8 cellular contexts compared by ENCODE assay signal in genomic region chr2:42095923-42096408, GRCh38. TPM values are rescaled to one million over a fixed set of nuclear protein-coding genes. Genes with fewer than 3 reads are reported as not detected.
DNase-seq lines count a peak whose midpoint lies in the region; ATAC-seq and TF ChIP-seq lines count a peak whose summit lies in the region.

No MANE protein-coding gene starts in this region.

- peak; percentile 52 to 60 for ATAC-seq in activated T-cell treated with anti-CD3 and anti-CD28 coated beads, Interleukin-2, amount 50 U/mL, for 72 hours (replicated peaks in 1 of 2)
- ATAC-seq in upper lobe of left lung (ENCODE audit: low FRiP score in 2 of 2) (peak; percentile 54 to 63), HG02981 (IDR thresholded peaks at IDR 0.05; ENCODE audit: unreplicated experiment) (no peak)

- H3K36me3 Mint-ChIP-seq in activated T-cell treated with anti-CD3 and anti-CD28 coated beads, Interleukin-2, amount 50 U/mL, for 72 hours (ENCODE audit: insufficient read depth in 2 of 2): peaks cover 6 to 10% of the 10 kb centered on the region in 2 donors

- no peaks in the 10 kb centered on the region for H4K20me1 ChIP-seq in osteoblast (ENCODE audit: insufficient read depth, low read length)

- no peak overlapping the region for H2AFZ ChIP-seq in osteoblast (ENCODE audit: low read length)

- no peak overlapping the region for H3K27ac Mint-ChIP-seq in activated T-cell treated with anti-CD3 and anti-CD28 coated beads, Interleukin-2, amount 50 U/mL, for 72 hours

- no peak overlapping the region for H3K4me2 ChIP-seq in osteoblast (ENCODE audit: insufficient read depth, low read length)

- H3K79me2 ChIP-seq in osteoblast (ENCODE audit: insufficient read depth, low read length): no peaks in the 10 kb centered on the region

- no peak overlapping the region for H3K4me3 Mint-ChIP-seq in activated T-cell treated with anti-CD3 and anti-CD28 coated beads, Interleukin-2, amount 50 U/mL, for 72 hours

- peaks cover 3% of the 10 kb centered on the region for H3K27me3 ChIP-seq in osteoblast (ENCODE audit: insufficient read depth, low read length)
- H3K27me3 ChIP-seq in upper lobe of left lung: no peaks in the 10 kb centered on the region

- WGBS in upper lobe of left lung, 2 donors: 38 to 41% methylated on average over 2 of the region's 2 CpGs

- no peak for TF ChIP-seq POLR2A in upper lobe of left lung (IDR thresholded peaks at IDR 0.05)

- H3K4me3 ChIP-seq in LNCaP clone FGC (ENCODE audit: low read depth, low read length): no peak overlapping the region
- no peak overlapping the region for H3K4me3 ChIP-seq in fibroblast of the aortic adventitia (ENCODE audit: low read depth, low read length)
- no peak overlapping the region for H3K4me3 ChIP-seq in osteoblast (ENCODE audit: insufficient read depth, low read length)
- H3K4me3 ChIP-seq in upper lobe of left lung: no peak overlapping the region

- TF ChIP-seq EP300 in upper lobe of left lung (IDR thresholded peaks at IDR 0.05): no peak

- H3K9me3 Mint-ChIP-seq in activated T-cell treated with anti-CD3 and anti-CD28 coated beads, Interleukin-2, amount 50 U/mL, for 72 hours: peaks cover 5 to 6% of the 10 kb centered on the region in 2 donors

- no peaks in the 10 kb centered on the region for H3K9me3 ChIP-seq in osteoblast (ENCODE audit: low read depth, low read length)
- H3K9me3 ChIP-seq in upper lobe of left lung: peaks cover 0 to 3% (median 0%) of the 10 kb centered on the region in 4 donors

- H3K27ac ChIP-seq in osteoblast (ENCODE audit: low read depth, low read length): no peak overlapping the region
- peak overlapping the region in 1 of 4 donors; percentile 90 for H3K27ac ChIP-seq in upper lobe of left lung

- TF ChIP-seq CTCF in LNCaP clone FGC (IDR thresholded peaks at IDR 0.05; ENCODE audit: control insufficient read depth, extremely low read depth, insufficient read depth): peak; percentile 51
- peak; percentile 72 for TF ChIP-seq CTCF in fibroblast of the aortic adventitia (IDR thresholded peaks at IDR 0.05; ENCODE audit: insufficient read depth, low read length)
- TF ChIP-seq CTCF in osteoblast (IDR thresholded peaks at IDR 0.05; ENCODE audit: extremely low read depth, low read depth, low read length): peak; percentile 73
- peak; percentile 69 to 93 (median 90) for TF ChIP-seq CTCF in upper lobe of left lung (IDR thresholded peaks at IDR 0.05)

- H3K4me1 Mint-ChIP-seq in activated T-cell treated with anti-CD3 and anti-CD28 coated beads, Interleukin-2, amount 50 U/mL, for 72 hours (ENCODE audit: low read depth): peaks cover 35% of the 10 kb centered on the region

- H3K36me3 ChIP-seq in osteoblast (ENCODE audit: insufficient read depth, low read length) (no peaks in the 10 kb centered on the region), upper lobe of left lung (no peaks in the 10 kb centered on the region)

- H3K27me3 Mint-ChIP-seq in activated T-cell treated with anti-CD3 and anti-CD28 coated beads, Interleukin-2, amount 50 U/mL, for 72 hours (ENCODE audit: low read depth): no peaks in the 10 kb centered on the region

- no peaks in the 10 kb centered on the region for H3K4me1 ChIP-seq in osteoblast (ENCODE audit: insufficient read depth, low read length)
- peaks cover 25 to 48% (median 34%) of the 10 kb centered on the region in 4 donors for H3K4me1 ChIP-seq in upper lobe of left lung

- DNase-seq in EH (ENCODE audit: low read depth): peak; percentile 76
- peak; percentile 36 for DNase-seq in LNCaP clone FGC (ENCODE audit: low read depth)
- peak; percentile 66 for DNase-seq in RPMI7951 (ENCODE audit: low read depth)
- peak; percentile 66 to 69 for DNase-seq in activated T-cell treated with anti-CD3 and anti-CD28 coated beads, Interleukin-2, amount 50 U/mL, for 72 hours
- DNase-seq in fibroblast of the aortic adventitia (ENCODE audit: low read depth): peak; percentile 90
- DNase-seq in osteoblast (ENCODE audit: insufficient read length, low spot score, missing footprints): peak; percentile 92
- peak in 1 of 2 donors; percentile 80 for DNase-seq in upper lobe of left lung

RNA-seq across cellular contexts. Expression of gene PKDCC, which starts 48.1 kb away (rescaled TPM):
- total RNA-seq in RPMI7951 (2014; rRNA removed; shearing (Covaris generic)): 1.7 and 1.8 TPM in 2 replicates
- total RNA-seq in activated T-cell treated with anti-CD3 and anti-CD28 coated beads, Interleukin-2, amount 50 U/mL, for 72 hours: not detected
- 19.7 and 57.8 TPM in 2 replicates for total RNA-seq in fibroblast of the aortic adventitia (ENCODE audit: low replicate concordance)
- 1.2 and 4.0 TPM in 2 replicates for total RNA-seq in osteoblast
- 100 to 1,000 TPM in 3 of 6 donors, 10 to 100 TPM in 3; 65.0 to 156 (median 95.9) TPM for total RNA-seq in upper lobe of left lung
